ENCODE assay signal across 1 cellular context in genomic region chr13:37806666-37807065, GRCh38.
TF ChIP-seq lines count a peak whose summit lies in the region.

No MANE protein-coding gene starts in this region.

TF ChIP-seq in HepG2, 621 proteins besides CTCF, POLR2A, EP300 and RAD21 (continued from another document):
- TF ChIP-seq ZNF280B (CRISPR knock-in tag; IDR thresholded peaks at IDR 0.05; ENCODE audit: borderline replicate concordance), result no peak
- no peak for TF ChIP-seq ZNF574 (CRISPR knock-in tag; IDR thresholded peaks at IDR 0.05)
- TF ChIP-seq SALL2 (CRISPR knock-in tag; IDR thresholded peaks at IDR 0.05), result no peak
- no peak for TF ChIP-seq NR3C1 (CRISPR knock-in tag; IDR thresholded peaks at IDR 0.05)
- TF ChIP-seq ZNF790 (CRISPR knock-in tag; IDR thresholded peaks at IDR 0.05; ENCODE audit: borderline replicate concordance), result no peak
- no peak for TF ChIP-seq RORA (CRISPR knock-in tag; IDR thresholded peaks at IDR 0.05)
- no peak for TF ChIP-seq HOMEZ (CRISPR knock-in tag; IDR thresholded peaks at IDR 0.05; ENCODE audit: low read depth)
- TF ChIP-seq ZNF234 (CRISPR knock-in tag; conservative IDR thresholded peaks at IDR 0.05), result no peak
- TF ChIP-seq TAF15 (IDR thresholded peaks at IDR 0.05; ENCODE audit: low read depth, low read length, poor library complexity, severe bottlenecking), result no peak
TF ChIP-seq in HepG2: peak in this region for 0.
